Comparison of ENCODE assay signal across 2 cellular contexts in the genomic region with DNA sequence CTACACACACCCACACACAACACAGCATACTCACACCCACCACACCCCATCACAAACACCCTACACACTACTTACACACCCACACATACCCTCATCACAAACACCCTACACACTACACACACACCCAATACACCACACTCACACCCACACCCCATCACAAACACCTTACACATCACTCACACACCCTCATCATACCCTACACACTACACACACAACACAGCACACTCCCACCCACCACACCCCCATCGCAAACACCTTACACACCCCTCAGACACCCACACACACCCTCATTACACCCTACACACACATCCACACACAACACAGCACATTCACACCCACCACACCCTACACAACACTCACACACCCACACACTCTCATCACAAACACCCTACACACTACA.
A peak's percentile ranks its signal among the peaks of the same experiment; 100 is the strongest.
TF ChIP-seq lines count a peak whose summit lies in the region.

No MANE protein-coding gene starts in this region.

TF ChIP-seq in HepG2, 621 proteins besides CTCF, POLR2A, EP300 and RAD21:
- TF ChIP-seq RAD51 (IDR thresholded peaks at IDR 0.05; ENCODE audit: borderline replicate concordance) (peak; percentile 11; the same call in 1 of the 2 replicates), FOXO1 (CRISPR knock-in tag; IDR thresholded peaks at IDR 0.05) (no peak), ZBTB7B (CRISPR knock-in tag; IDR thresholded peaks at IDR 0.05) (no peak)
- TF ChIP-seq, protein P1, sequence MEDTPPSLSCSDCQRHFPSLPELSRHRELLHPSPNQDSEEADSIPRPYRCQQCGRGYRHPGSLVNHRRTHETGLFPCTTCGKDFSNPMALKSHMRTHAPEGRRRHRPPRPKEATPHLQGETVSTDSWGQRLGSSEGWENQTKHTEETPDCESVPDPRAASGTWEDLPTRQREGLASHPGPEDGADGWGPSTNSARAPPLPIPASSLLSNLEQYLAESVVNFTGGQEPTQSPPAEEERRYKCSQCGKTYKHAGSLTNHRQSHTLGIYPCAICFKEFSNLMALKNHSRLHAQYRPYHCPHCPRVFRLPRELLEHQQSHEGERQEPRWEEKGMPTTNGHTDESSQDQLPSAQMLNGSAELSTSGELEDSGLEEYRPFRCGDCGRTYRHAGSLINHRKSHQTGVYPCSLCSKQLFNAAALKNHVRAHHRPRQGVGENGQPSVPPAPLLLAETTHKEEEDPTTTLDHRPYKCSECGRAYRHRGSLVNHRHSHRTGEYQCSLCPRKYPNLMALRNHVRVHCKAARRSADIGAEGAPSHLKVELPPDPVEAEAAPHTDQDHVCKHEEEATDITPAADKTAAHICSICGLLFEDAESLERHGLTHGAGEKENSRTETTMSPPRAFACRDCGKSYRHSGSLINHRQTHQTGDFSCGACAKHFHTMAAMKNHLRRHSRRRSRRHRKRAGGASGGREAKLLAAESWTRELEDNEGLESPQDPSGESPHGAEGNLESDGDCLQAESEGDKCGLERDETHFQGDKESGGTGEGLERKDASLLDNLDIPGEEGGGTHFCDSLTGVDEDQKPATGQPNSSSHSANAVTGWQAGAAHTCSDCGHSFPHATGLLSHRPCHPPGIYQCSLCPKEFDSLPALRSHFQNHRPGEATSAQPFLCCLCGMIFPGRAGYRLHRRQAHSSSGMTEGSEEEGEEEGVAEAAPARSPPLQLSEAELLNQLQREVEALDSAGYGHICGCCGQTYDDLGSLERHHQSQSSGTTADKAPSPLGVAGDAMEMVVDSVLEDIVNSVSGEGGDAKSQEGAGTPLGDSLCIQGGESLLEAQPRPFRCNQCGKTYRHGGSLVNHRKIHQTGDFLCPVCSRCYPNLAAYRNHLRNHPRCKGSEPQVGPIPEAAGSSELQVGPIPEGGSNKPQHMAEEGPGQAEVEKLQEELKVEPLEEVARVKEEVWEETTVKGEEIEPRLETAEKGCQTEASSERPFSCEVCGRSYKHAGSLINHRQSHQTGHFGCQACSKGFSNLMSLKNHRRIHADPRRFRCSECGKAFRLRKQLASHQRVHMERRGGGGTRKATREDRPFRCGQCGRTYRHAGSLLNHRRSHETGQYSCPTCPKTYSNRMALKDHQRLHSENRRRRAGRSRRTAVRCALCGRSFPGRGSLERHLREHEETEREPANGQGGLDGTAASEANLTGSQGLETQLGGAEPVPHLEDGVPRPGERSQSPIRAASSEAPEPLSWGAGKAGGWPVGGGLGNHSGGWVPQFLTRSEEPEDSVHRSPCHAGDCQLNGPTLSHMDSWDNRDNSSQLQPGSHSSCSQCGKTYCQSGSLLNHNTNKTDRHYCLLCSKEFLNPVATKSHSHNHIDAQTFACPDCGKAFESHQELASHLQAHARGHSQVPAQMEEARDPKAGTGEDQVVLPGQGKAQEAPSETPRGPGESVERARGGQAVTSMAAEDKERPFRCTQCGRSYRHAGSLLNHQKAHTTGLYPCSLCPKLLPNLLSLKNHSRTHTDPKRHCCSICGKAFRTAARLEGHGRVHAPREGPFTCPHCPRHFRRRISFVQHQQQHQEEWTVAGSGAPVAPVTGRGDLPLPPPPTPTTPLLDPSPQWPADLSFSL (CRISPR knock-in tag; IDR thresholded peaks at IDR 0.05), result peak; percentile 16; the same call in 1 of the 2 replicates

TF ChIP-seq in GM12878, 131 proteins besides CTCF, POLR2A, EP300 and RAD21:
- TF ChIP-seq ZNF24 (IDR thresholded peaks at IDR 0.05), result no peak
- TF ChIP-seq, protein P2, sequence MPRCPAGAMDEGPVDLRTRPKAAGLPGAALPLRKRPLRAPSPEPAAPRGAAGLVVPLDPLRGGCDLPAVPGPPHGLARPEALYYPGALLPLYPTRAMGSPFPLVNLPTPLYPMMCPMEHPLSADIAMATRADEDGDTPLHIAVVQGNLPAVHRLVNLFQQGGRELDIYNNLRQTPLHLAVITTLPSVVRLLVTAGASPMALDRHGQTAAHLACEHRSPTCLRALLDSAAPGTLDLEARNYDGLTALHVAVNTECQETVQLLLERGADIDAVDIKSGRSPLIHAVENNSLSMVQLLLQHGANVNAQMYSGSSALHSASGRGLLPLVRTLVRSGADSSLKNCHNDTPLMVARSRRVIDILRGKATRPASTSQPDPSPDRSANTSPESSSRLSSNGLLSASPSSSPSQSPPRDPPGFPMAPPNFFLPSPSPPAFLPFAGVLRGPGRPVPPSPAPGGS (IDR thresholded peaks at IDR 0.05; ENCODE audit: borderline replicate concordance, insufficient read depth, low read depth, low read length, poor library complexity, severe bottlenecking), result peak; percentile 12
